ENCODE assay signal across 15 cellular contexts in the genomic region with DNA sequence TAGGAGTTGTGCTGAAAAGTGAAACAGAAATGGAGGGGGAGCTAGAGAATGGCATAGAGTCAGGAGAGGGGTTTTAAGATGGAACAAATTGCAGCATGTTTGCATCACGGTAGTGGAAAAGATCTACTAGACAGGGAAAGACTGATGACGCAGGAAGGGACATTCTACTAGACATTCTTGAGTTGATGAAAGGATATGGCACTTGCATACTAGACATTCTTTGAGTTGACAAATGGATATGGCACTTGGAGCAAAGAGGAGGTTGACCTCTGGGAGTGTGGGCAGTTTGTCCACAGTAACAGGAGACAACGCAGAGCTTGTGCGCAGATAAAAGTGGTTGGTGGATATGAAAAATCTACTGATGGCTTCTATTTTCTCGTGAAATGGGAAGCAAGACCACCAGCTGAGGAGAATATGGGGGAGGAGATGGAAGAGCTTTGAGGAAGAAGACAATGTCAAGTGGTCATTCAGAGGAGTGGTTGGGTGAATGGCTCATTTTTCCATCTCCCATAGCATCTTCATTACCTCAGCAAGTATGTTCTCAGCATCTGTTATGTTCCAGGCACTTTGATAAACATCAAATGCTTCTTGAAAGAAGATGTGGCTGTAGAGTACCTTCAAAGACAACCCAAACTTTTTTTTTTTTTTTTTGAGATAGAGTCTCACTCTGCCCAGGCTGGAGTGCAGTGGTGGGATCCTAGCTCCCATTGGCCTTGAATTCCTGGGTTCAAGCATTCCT. TPM values are rescaled to one million over a fixed set of nuclear protein-coding genes. Genes with fewer than 3 reads are reported as not detected.
DNase-seq lines count a peak whose midpoint lies in the region; TF ChIP-seq lines count a peak whose summit lies in the region.
"Had no signal": no experiment of that assay in that cellular context is flagged by ENCODE, and none has a peak within 500 bp of the region (broad histone marks: within the 10 kb centered on the region; RNA-seq: fewer than 3 reads in every experiment).

No MANE protein-coding gene starts in this region.

- in situ Hi-C loops in transverse colon (cut with MboI; ENCODE audit: low pct_ligation_motif_present in 1 of 4, low pct_unique_long_range_greater_than_20kb in 1 of 4, low sequenced_read_pairs in 3 of 4) = no loop called here

- H3K4me1 ChIP-seq in smooth muscle cell (ENCODE audit: low read depth) (peaks cover 13% of the 10 kb centered on the region), transverse colon (peaks cover 10 to 25% (median 18%) of the 10 kb centered on the region in 4 donors)

- no peak overlapping the region for H3K4me2 ChIP-seq in smooth muscle cell

- H3K36me3 Mint-ChIP-seq in activated CD4-positive, alpha-beta T cell treated with anti-CD3 and anti-CD28 coated beads, Interleukin-2, amount 10 ng/mL, durations not matched to agents 24 days and 14 days (ENCODE audit: low read depth) = peaks cover 17% of the 10 kb centered on the region
- H3K36me3 Mint-ChIP-seq in activated T-helper 1 cell treated with anti-CD3 and anti-CD28 coated beads, Interleukin-12 subunit alpha, Interleukin-12 subunit beta, Interleukin-2, Interleukin-4 antibody, amounts not matched to agents 30 ng/mL and 10 ng/mL and 1 ng/mL, durations not matched to agents 14 hours and 24 hours and 36 hours (ENCODE audit: low read depth) = peaks cover 13% of the 10 kb centered on the region
- H3K36me3 Mint-ChIP-seq in CD14-positive monocyte = peaks cover 2% of the 10 kb centered on the region in 2 donors

- DNase-seq in activated CD4-positive, alpha-beta T cell treated with anti-CD3 and anti-CD28 coated beads, Interleukin-2, amount 10 ng/mL, durations not matched to agents 24 days and 14 days = no peak
- no peak for DNase-seq in activated CD4-positive, alpha-beta T cell treated with anti-CD3 and anti-CD28 coated beads for 48 hours
- DNase-seq in activated T-helper 1 cell treated with anti-CD3 and anti-CD28 coated beads, Interleukin-12 subunit alpha, Interleukin-12 subunit beta, Interleukin-2, Interleukin-4 antibody, amounts not matched to agents 30 ng/mL and 10 ng/mL and 1 ng/mL, durations not matched to agents 14 hours and 24 hours and 36 hours (ENCODE audit: low spot score) = no peak
- peak; percentile 85 for DNase-seq in fibroblast of pulmonary artery (ENCODE audit: low read depth)
- no peak for DNase-seq in smooth muscle cell (lab: John Stamatoyannopoulos, UW; ENCODE audit: unreplicated experiment)
- no peak for DNase-seq in CD14-positive monocyte (ENCODE audit: low spot score)
- DNase-seq in transverse colon = no peak
- DNase-seq in COLO829 (ENCODE audit: low spot score) = no peak
- DNase-seq: 8988T; activated CD4-positive, alpha-beta memory T cell treated with anti-CD3 and anti-CD28 coated beads for 36 hours; central memory CD4-positive, alpha-beta T cell; NCI-H1417; NCI-H526 had no signal

- H3K27ac ChIP-seq in smooth muscle cell (ENCODE audit: low read depth) = peak overlapping the region; percentile 88
- no peak overlapping the region for H3K27ac ChIP-seq in transverse colon
- H3K27ac ChIP-seq: skin epidermis, suprapubic skin had no signal

- no peak for TF ChIP-seq POLR2A in transverse colon (IDR thresholded peaks at IDR 0.05)

- H3F3A ChIP-seq in smooth muscle cell (ENCODE audit: low read depth) = peaks cover 8% of the 10 kb centered on the region

- no peak for TF ChIP-seq EP300 in transverse colon (IDR thresholded peaks at IDR 0.05; ENCODE audit: low read depth)

- H3K4me1 Mint-ChIP-seq in activated CD4-positive, alpha-beta T cell treated with anti-CD3 and anti-CD28 coated beads, Interleukin-2, amount 10 ng/mL, durations not matched to agents 24 days and 14 days = peaks cover 31% of the 10 kb centered on the region
- H3K4me1 Mint-ChIP-seq in activated T-helper 1 cell treated with anti-CD3 and anti-CD28 coated beads, Interleukin-12 subunit alpha, Interleukin-12 subunit beta, Interleukin-2, Interleukin-4 antibody, amounts not matched to agents 30 ng/mL and 10 ng/mL and 1 ng/mL, durations not matched to agents 14 hours and 24 hours and 36 hours (ENCODE audit: low read depth) = peaks cover 35% of the 10 kb centered on the region
- H3K4me1 Mint-ChIP-seq in CD14-positive monocyte = peaks cover 26% of the 10 kb centered on the region

- H3K27me3 Mint-ChIP-seq in activated CD4-positive, alpha-beta T cell treated with anti-CD3 and anti-CD28 coated beads, Interleukin-2, amount 10 ng/mL, durations not matched to agents 24 days and 14 days = peaks cover 2% of the 10 kb centered on the region
- H3K27me3 Mint-ChIP-seq in activated T-helper 1 cell treated with anti-CD3 and anti-CD28 coated beads, Interleukin-12 subunit alpha, Interleukin-12 subunit beta, Interleukin-2, Interleukin-4 antibody, amounts not matched to agents 30 ng/mL and 10 ng/mL and 1 ng/mL, durations not matched to agents 14 hours and 24 hours and 36 hours (ENCODE audit: insufficient read depth) = peaks cover 1% of the 10 kb centered on the region
- H3K27me3 Mint-ChIP-seq in CD14-positive monocyte (ENCODE audit: low read depth in 3 of 3) = peaks cover 0 to 6% (median 5%) of the 10 kb centered on the region in 3 donors
- H3K27me3 Mint-ChIP-seq: activated CD4-positive, alpha-beta memory T cell treated with anti-CD3 and anti-CD28 coated beads for 36 hours had no signal

- H3K4me3 Mint-ChIP-seq in activated CD4-positive, alpha-beta T cell treated with anti-CD3 and anti-CD28 coated beads, Interleukin-2, amount 10 ng/mL, durations not matched to agents 24 days and 14 days = no peak overlapping the region
- H3K4me3 Mint-ChIP-seq in activated T-helper 1 cell treated with anti-CD3 and anti-CD28 coated beads, Interleukin-12 subunit alpha, Interleukin-12 subunit beta, Interleukin-2, Interleukin-4 antibody, amounts not matched to agents 30 ng/mL and 10 ng/mL and 1 ng/mL, durations not matched to agents 14 hours and 24 hours and 36 hours = peak overlapping the region; percentile 6
- no peak overlapping the region for H3K4me3 Mint-ChIP-seq in CD14-positive monocyte
- H3K4me3 Mint-ChIP-seq: activated CD4-positive, alpha-beta memory T cell treated with anti-CD3 and anti-CD28 coated beads for 36 hours had no signal

- H2AFZ ChIP-seq in smooth muscle cell (ENCODE audit: low read depth) = no peak overlapping the region

- intact Hi-C loops in activated CD4-positive, alpha-beta T cell treated with anti-CD3 and anti-CD28 coated beads, Interleukin-2, amount 10 ng/mL, durations not matched to agents 24 days and 14 days (cut with micrococcal nuclease) = loop anchor here (10.0 kb wide), 1 partner anchor 112 kb away; a partner anchor contains a TSS
- intact Hi-C loops in activated T-helper 1 cell treated with anti-CD3 and anti-CD28 coated beads, Interleukin-12 subunit alpha, Interleukin-12 subunit beta, Interleukin-2, Interleukin-4 antibody, amounts not matched to agents 30 ng/mL and 10 ng/mL and 1 ng/mL, durations not matched to agents 14 hours and 24 hours and 36 hours (cut with micrococcal nuclease) = loop anchor here (5.0 to 10.0 kb wide), 2 partner anchors 170 to 522 kb away; a partner anchor contains a TSS
- intact Hi-C loops in CD14-positive monocyte (cut with micrococcal nuclease) (no loop called here), transverse colon (cut with DNase I; ENCODE audit: low total_unique reads) (no loop called here)

- no peak overlapping the region for H3K4me3 ChIP-seq in fibroblast of pulmonary artery (replicated peaks; ENCODE audit: low read depth, low read length)
- no peak overlapping the region for H3K4me3 ChIP-seq in smooth muscle cell
- H3K4me3 ChIP-seq in transverse colon = no peak overlapping the region
- H3K4me3 ChIP-seq: skin epidermis, suprapubic skin had no signal

- H3K9me3 ChIP-seq in smooth muscle cell (replicated peaks; ENCODE audit: low read depth) = no peaks in the 10 kb centered on the region
- no peaks in the 10 kb centered on the region for H3K9me3 ChIP-seq in transverse colon
- H3K9me3 ChIP-seq: suprapubic skin had no signal

- 19% methylated on average over 5 of the region's 5 CpGs for WGBS in smooth muscle cell (ENCODE audit: low lambda C conversion rate)
- WGBS in transverse colon (ENCODE audit: low coverage in 1 of 2), 2 donors = 87 to 94% methylated on average over 5 of the region's 5 CpGs

- peaks cover 4% of the 10 kb centered on the region for H3K9me3 Mint-ChIP-seq in activated CD4-positive, alpha-beta T cell treated with anti-CD3 and anti-CD28 coated beads, Interleukin-2, amount 10 ng/mL, durations not matched to agents 24 days and 14 days
- no peaks in the 10 kb centered on the region for H3K9me3 Mint-ChIP-seq in activated T-helper 1 cell treated with anti-CD3 and anti-CD28 coated beads, Interleukin-12 subunit alpha, Interleukin-12 subunit beta, Interleukin-2, Interleukin-4 antibody, amounts not matched to agents 30 ng/mL and 10 ng/mL and 1 ng/mL, durations not matched to agents 14 hours and 24 hours and 36 hours
- H3K9me3 Mint-ChIP-seq in CD14-positive monocyte = peaks cover 0 to 2% (median 0%) of the 10 kb centered on the region in 7 donors
- H3K9me3 Mint-ChIP-seq: activated CD4-positive, alpha-beta memory T cell treated with anti-CD3 and anti-CD28 coated beads for 36 hours had no signal

- H3K79me2 ChIP-seq in smooth muscle cell (ENCODE audit: low read depth) = peaks cover 21% of the 10 kb centered on the region

- peaks cover 15% of the 10 kb centered on the region for H4K20me1 ChIP-seq in smooth muscle cell (ENCODE audit: low read depth)

- peak overlapping the region; percentile 13 for H3K27ac Mint-ChIP-seq in activated CD4-positive, alpha-beta T cell treated with anti-CD3 and anti-CD28 coated beads, Interleukin-2, amount 10 ng/mL, durations not matched to agents 24 days and 14 days
- H3K27ac Mint-ChIP-seq in activated T-helper 1 cell treated with anti-CD3 and anti-CD28 coated beads, Interleukin-12 subunit alpha, Interleukin-12 subunit beta, Interleukin-2, Interleukin-4 antibody, amounts not matched to agents 30 ng/mL and 10 ng/mL and 1 ng/mL, durations not matched to agents 14 hours and 24 hours and 36 hours = no peak overlapping the region
- no peak overlapping the region for H3K27ac Mint-ChIP-seq in CD14-positive monocyte
- H3K27ac Mint-ChIP-seq: activated CD4-positive, alpha-beta memory T cell treated with anti-CD3 and anti-CD28 coated beads for 36 hours had no signal

- no peaks in the 10 kb centered on the region for H3K36me3 ChIP-seq in smooth muscle cell (ENCODE audit: low read depth)
- H3K36me3 ChIP-seq in transverse colon = no peaks in the 10 kb centered on the region
- H3K36me3 ChIP-seq: suprapubic skin had no signal

- peak overlapping the region; percentile 55 for H3K9ac ChIP-seq in smooth muscle cell (ENCODE audit: low read depth)

- TF ChIP-seq CTCF in fibroblast of pulmonary artery (IDR thresholded peaks at IDR 0.05; ENCODE audit: low read length, missing control alignments) (no peak), smooth muscle cell (IDR thresholded peaks at IDR 0.05; ENCODE audit: borderline replicate concordance, insufficient read depth, poor library complexity, severe bottlenecking) (no peak), CD14-positive monocyte (IDR thresholded peaks at IDR 0.05) (no peak), transverse colon (IDR thresholded peaks at IDR 0.05) (no peak)

- H3K27me3 ChIP-seq in smooth muscle cell (ENCODE audit: low read depth) = no peaks in the 10 kb centered on the region
- no peaks in the 10 kb centered on the region for H3K27me3 ChIP-seq in transverse colon
- H3K27me3 ChIP-seq: suprapubic skin had no signal

RNA-seq across cellular contexts. Expression of a gene that starts 2.4 kb away (rescaled TPM):
- 169 and 175 TPM in 2 replicates for total RNA-seq in activated CD4-positive, alpha-beta T cell treated with anti-CD3 and anti-CD28 coated beads, Interleukin-2, amount 10 ng/mL, durations not matched to agents 24 days and 14 days
- 172 and 174 TPM in 2 replicates for total RNA-seq in activated T-helper 1 cell treated with anti-CD3 and anti-CD28 coated beads, Interleukin-12 subunit alpha, Interleukin-12 subunit beta, Interleukin-2, Interleukin-4 antibody, amounts not matched to agents 30 ng/mL and 10 ng/mL and 1 ng/mL, durations not matched to agents 14 hours and 24 hours and 36 hours
- total RNA-seq in smooth muscle cell = 20.9 and 35.9 TPM in 2 replicates
- 24.4 and 35.5 TPM in 2 replicates for polyA plus RNA-seq in smooth muscle cell
- polyA plus RNA-seq in CD14-positive monocyte = 1 to 10 TPM; 5.3 to 6.0 TPM
- 10 to 100 TPM in 3 of 4 donors, 1 to 10 TPM in 1; 6.3 to 32.2 (median 19.7) TPM for total RNA-seq in transverse colon

RNA-seq across cellular contexts. Expression of a gene that starts 44.4 kb away (rescaled TPM):
- 0.14 and 0.26 TPM in 2 replicates for total RNA-seq in activated CD4-positive, alpha-beta T cell treated with anti-CD3 and anti-CD28 coated beads, Interleukin-2, amount 10 ng/mL, durations not matched to agents 24 days and 14 days
- 0.18 TPM in 1 of 2 replicates, not detected in the other for total RNA-seq in activated T-helper 1 cell treated with anti-CD3 and anti-CD28 coated beads, Interleukin-12 subunit alpha, Interleukin-12 subunit beta, Interleukin-2, Interleukin-4 antibody, amounts not matched to agents 30 ng/mL and 10 ng/mL and 1 ng/mL, durations not matched to agents 14 hours and 24 hours and 36 hours
- 0.22 and 0.58 TPM in 2 replicates for total RNA-seq in smooth muscle cell
- 0.58 and 1.4 TPM in 2 replicates for polyA plus RNA-seq in smooth muscle cell
- under 1 TPM in 1 of 2 donors, not detected in 1; 0.11 TPM for polyA plus RNA-seq in CD14-positive monocyte
- 1 to 10 TPM in 2 of 4 donors, under 1 TPM in 1, not detected in 1; 0.55 to 3.0 (median 1.3) TPM for total RNA-seq in transverse colon

Comparison
In these comparisons a context has a peak if more than half of its experiments do, and no peak if none do; other contexts are left out.
1. intact Hi-C loops: an anchor here in activated CD4-positive, alpha-beta T cell treated with anti-CD3 and anti-CD28 coated beads, Interleukin-2, amount 10 ng/mL, durations not matched to agents 24 days and 14 days (10.0 kb wide) and activated T-helper 1 cell treated with anti-CD3 and anti-CD28 coated beads, Interleukin-12 subunit alpha, Interleukin-12 subunit beta, Interleukin-2, Interleukin-4 antibody, amounts not matched to agents 30 ng/mL and 10 ng/mL and 1 ng/mL, durations not matched to agents 14 hours and 24 hours and 36 hours (5.0 to 10.0 kb wide); none called in CD14-positive monocyte and transverse colon.